8 cellular contexts compared by ENCODE assay signal in the genomic region with DNA sequence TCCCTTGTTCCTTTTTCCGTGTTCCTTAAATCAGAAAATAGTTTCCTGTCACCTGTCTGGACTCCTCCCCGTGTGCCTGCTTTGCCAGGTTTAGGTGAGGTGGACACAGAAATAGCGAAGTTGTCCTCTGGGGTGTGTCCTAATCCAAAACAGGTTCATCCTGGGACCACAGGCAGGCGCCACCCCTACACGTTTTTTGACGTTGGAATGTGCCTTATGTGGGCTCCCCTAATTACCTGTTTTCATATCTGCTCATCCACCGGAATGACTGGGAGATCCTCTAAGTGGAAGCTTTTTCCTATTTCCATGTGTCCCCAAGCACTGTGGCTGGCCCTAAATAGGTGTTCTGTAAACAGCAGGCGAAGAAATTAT. TPM values are rescaled to one million over a fixed set of nuclear protein-coding genes. Genes with fewer than 3 reads are reported as not detected.
DNase-seq lines count a peak whose midpoint lies in the region; ATAC-seq and TF ChIP-seq lines count a peak whose summit lies in the region.

No MANE protein-coding gene starts in this region.

- H3K27me3 ChIP-seq in Caco-2 (replicated peaks; ENCODE audit: control insufficient read depth, insufficient read depth, low read length) (no peaks in the 10 kb centered on the region), mammary epithelial cell (ENCODE audit: insufficient read depth, low read length) (no peaks in the 10 kb centered on the region), neural progenitor cell (peaks cover 75% of the 10 kb centered on the region)

- H3K4me3 ChIP-seq in Caco-2 (ENCODE audit: low read depth, low read length) (peak overlapping the region; percentile 33), mammary epithelial cell (replicated peaks in 1 of 3; ENCODE audit: insufficient read depth in 1 of 3, low read depth in 2 of 3, low read length in 3 of 3) (peak overlapping the region; percentile 41 to 85 (median 60)), neural progenitor cell (no peak overlapping the region)

- dilution Hi-C loops in mammary epithelial cell (cut with HindIII; ENCODE audit: low sequenced_read_pairs), result loop anchor here (5.0 kb wide), 1 partner anchor 46 kb away; no protein-coding TSS in a partner anchor

- H2AFZ ChIP-seq in mammary epithelial cell (ENCODE audit: low read depth, low read length) (peak overlapping the region; percentile 97), neural progenitor cell (replicated peaks) (no peak overlapping the region)

- TSS peak; percentile 77 for BruUV-seq in Caco-2 (replicated peaks; lab: Mats Ljungman, UMichigan)
- no TSS peak for BruUV-seq in mammary epithelial cell (replicated peaks; lab: Mats Ljungman, UMichigan)

- peak overlapping the region; percentile 91 for H3K4me2 ChIP-seq in mammary epithelial cell (ENCODE audit: insufficient read depth, low read depth, low read length)
- no peak overlapping the region for H3K4me2 ChIP-seq in neural progenitor cell

- H3K27ac ChIP-seq in mammary epithelial cell (ENCODE audit: insufficient read depth, low read depth, low read length) (no peak overlapping the region), neural progenitor cell (no peak overlapping the region)

- WGBS in mammary epithelial cell (ENCODE audit: low coverage, missing lambda C conversion rate), result 11% methylated on average over 7 of the region's 8 CpGs

- H3K27me3 Mint-ChIP-seq in Caco-2 (ENCODE audit: insufficient read depth, unreplicated experiment), result peaks cover 13% of the 10 kb centered on the region
- peaks cover 8% of the 10 kb centered on the region for H3K27me3 Mint-ChIP-seq in neural progenitor cell (ENCODE audit: insufficient read depth, low read depth)

- H3K79me2 ChIP-seq in mammary epithelial cell (ENCODE audit: insufficient read depth, low read length) (peaks cover 16% of the 10 kb centered on the region), neural progenitor cell (ENCODE audit: low read depth) (no peaks in the 10 kb centered on the region)

- peaks cover 7% of the 10 kb centered on the region; the same call in 1 of the 2 replicates for H3K4me1 ChIP-seq in Caco-2
- H3K4me1 ChIP-seq in mammary epithelial cell (ENCODE audit: insufficient read depth, low read length), result peaks cover 13% of the 10 kb centered on the region
- peaks cover 9% of the 10 kb centered on the region for H3K4me1 ChIP-seq in neural progenitor cell

- H3K9ac ChIP-seq in mammary epithelial cell (ENCODE audit: insufficient read depth, low read length) (no peak overlapping the region), neural progenitor cell (no peak overlapping the region)

- H3K36me3 Mint-ChIP-seq in Caco-2 (ENCODE audit: insufficient read depth, unreplicated experiment) (no peaks in the 10 kb centered on the region), neural progenitor cell (no peaks in the 10 kb centered on the region)

- CTCF ChIA-PET in Caco-2 (lab: Charles Lee), result interaction anchor here (0.7 to 1.8 kb wide), 7 partner anchors 32 to 235 kb away, joined by 3 to 18 read pairs (median 3); a partner anchor contains a TSS
- CTCF ChIA-PET in mammary epithelial cell (lab: Charles Lee; ENCODE audit: low non-redundant PET), result interaction anchor here (0.7 to 0.8 kb wide), 2 partner anchors 24 to 261 kb away, joined by 4 to 9 read pairs; no protein-coding TSS in a partner anchor

- ATAC-seq in HG02981 (IDR thresholded peaks at IDR 0.05; ENCODE audit: unreplicated experiment) (peak; percentile 2), HG03095 (IDR thresholded peaks at IDR 0.05; ENCODE audit: unreplicated experiment) (no peak), GM21526 (IDR thresholded peaks at IDR 0.05; ENCODE audit: low FRiP score, unreplicated experiment) (no peak)

- peak overlapping the region; percentile 71 for H3K27ac Mint-ChIP-seq in Caco-2 (ENCODE audit: unreplicated experiment)
- H3K27ac Mint-ChIP-seq in neural progenitor cell, result no peak overlapping the region

- in situ Hi-C loops in mammary epithelial cell (cut with MboI; ENCODE audit: low sequenced_read_pairs in 2 of 2), result no loop called here

- H3K4me3 Mint-ChIP-seq in Caco-2 (ENCODE audit: unreplicated experiment), result peak overlapping the region; percentile 74
- peak overlapping the region; percentile 77 for H3K4me3 Mint-ChIP-seq in neural progenitor cell

- no peaks in the 10 kb centered on the region for H3K9me3 ChIP-seq in Caco-2
- H3K9me3 ChIP-seq in mammary epithelial cell (replicated peaks; ENCODE audit: insufficient read depth, low read length), result no peaks in the 10 kb centered on the region
- H3K9me3 ChIP-seq in neural progenitor cell (ENCODE audit: low read depth), result peaks cover 7% of the 10 kb centered on the region

- TF ChIP-seq CTCF in Caco-2 (IDR thresholded peaks at IDR 0.05; ENCODE audit: insufficient read depth in 1 of 2, low read depth in 1 of 2, low read length in 1 of 2, severe bottlenecking in 1 of 2, unreplicated experiment in 1 of 2) (peak in 1 of 2 experiments; percentile 19), mammary epithelial cell (conservative IDR thresholded peaks at IDR 0.05 in 1 of 2, IDR thresholded peaks at IDR 0.05 in 1 of 2; ENCODE audit: extremely low read depth in 1 of 2, insufficient read depth in 1 of 2, low read depth in 1 of 2, low read length in 2 of 2) (no peak), neural progenitor cell (IDR thresholded peaks at IDR 0.05) (no peak)

- no peaks in the 10 kb centered on the region for H3K36me3 ChIP-seq in Caco-2 (ENCODE audit: control insufficient read depth, insufficient read depth, low read length)
- no peaks in the 10 kb centered on the region for H3K36me3 ChIP-seq in mammary epithelial cell (ENCODE audit: insufficient read depth, low read length)
- H3K36me3 ChIP-seq in neural progenitor cell, result no peaks in the 10 kb centered on the region

- H4K20me1 ChIP-seq in mammary epithelial cell (ENCODE audit: insufficient read depth, low read length), result no peaks in the 10 kb centered on the region
- peaks cover 14% of the 10 kb centered on the region for H4K20me1 ChIP-seq in neural progenitor cell (ENCODE audit: low read depth)

- H3K4me1 Mint-ChIP-seq in Caco-2 (ENCODE audit: low read depth, unreplicated experiment), result peaks cover 6% of the 10 kb centered on the region
- peaks cover 11% of the 10 kb centered on the region for H3K4me1 Mint-ChIP-seq in neural progenitor cell

- peaks cover 22% of the 10 kb centered on the region for H3F3A ChIP-seq in neural progenitor cell (ENCODE audit: low read depth)

- DNase-seq in Caco-2 (peak; percentile 33 to 38), mammary epithelial cell (no peak), neural progenitor cell (ENCODE audit: low spot score) (no peak), DMS114 treated with DMSO at 0.1 percent for 48 hours (lab: John Stamatoyannopoulos, UW; ENCODE audit: unreplicated experiment) (no peak), NCI-H2029 (lab: John Stamatoyannopoulos, UW) (no peak)

- intact Hi-C loops in Caco-2 (cut with micrococcal nuclease; ENCODE audit: unreplicated experiment) (no loop called here), mammary epithelial cell (cut with micrococcal nuclease) (loop anchor here (1.0 kb wide), 1 partner anchor 49 kb away; a partner anchor contains a TSS)

- POLR2A ChIA-PET in Caco-2 (lab: Charles Lee), result interaction anchor here (1.3 to 1.5 kb wide), 2 partner anchors 32 to 49 kb away, joined by 7 to 27 read pairs; a partner anchor contains a TSS

- H3K9me3 Mint-ChIP-seq in Caco-2 (ENCODE audit: unreplicated experiment) (no peaks in the 10 kb centered on the region), neural progenitor cell (peaks cover 15% of the 10 kb centered on the region)

RNA-seq across cellular contexts. Expression of a gene that starts 49.0 kb away (rescaled TPM):
- total RNA-seq in Caco-2 (2022), result 9.1 and 9.9 TPM in 2 replicates
- total RNA-seq in mammary epithelial cell, result 1 to 10 TPM; 2.0 to 2.1 TPM
- 0.61 TPM for polyA plus RNA-seq in mammary epithelial cell
- 0.21 TPM for polyA minus RNA-seq in mammary epithelial cell
- 12.5 and 17.1 TPM in 2 replicates for total RNA-seq in neural progenitor cell (ENCODE audit: low replicate concordance)

RNA-seq across cellular contexts. Expression of a gene that starts 55.7 kb away (rescaled TPM):
- total RNA-seq in Caco-2 (2022) (133 and 134 TPM in 2 replicates), mammary epithelial cell (100 to 1,000 TPM in 1 of 2 donors, 10 to 100 TPM in 1; 80.0 to 118 TPM), neural progenitor cell (ENCODE audit: low replicate concordance) (301 and 362 TPM in 2 replicates)
- polyA plus RNA-seq in mammary epithelial cell, result 43.2 TPM
- polyA minus RNA-seq in mammary epithelial cell, result 51.3 TPM

Comparison
In these comparisons a context has a peak if more than half of its experiments do, and no peak if none do; other contexts are left out.
1. DNase-seq: peak in Caco-2 (2 of 2); none in mammary epithelial cell (single experiment), neural progenitor cell (single experiment), DMS114 treated with DMSO at 0.1 percent for 48 hours (single experiment) and NCI-H2029 (single experiment).